In genomic region chr17:10286324-10286723, GRCh38 we compare ENCODE assay signal across 15 cellular contexts.
"Had no signal": no experiment of that assay in that cellular context is flagged by ENCODE, and none has a peak within 500 bp of the region (broad histone marks: within the 10 kb centered on the region; RNA-seq: fewer than 3 reads in every experiment).

No MANE protein-coding gene starts in this region.

- H3K9me3 Mint-ChIP-seq: activated naive CD4-positive, alpha-beta T cell treated with anti-CD3 and anti-CD28 coated beads, Interleukin-2, amount 50 U/mL, for 24 hours; activated T-cell treated with anti-CD3 and anti-CD28 coated beads, Interleukin-2, amount 50 U/mL, for 24 hours; central memory CD8-positive, alpha-beta T cell; natural killer cell; stimulated activated naive CD8-positive, alpha-beta T cell treated with anti-CD3 and anti-CD28 coated beads, Interleukin-15, amount 100 ng/mL, for 72 hours had no signal

- H3K4me3 ChIP-seq: adrenal gland, gastroesophageal sphincter, left ventricle myocardium inferior, skin epidermis, upper lobe of left lung had no signal

- H3K4me3 Mint-ChIP-seq: activated naive CD4-positive, alpha-beta T cell treated with anti-CD3 and anti-CD28 coated beads, Interleukin-2, amount 50 U/mL, for 24 hours; activated T-cell treated with anti-CD3 and anti-CD28 coated beads, Interleukin-2, amount 50 U/mL, for 24 hours; central memory CD8-positive, alpha-beta T cell; natural killer cell; stimulated activated naive CD8-positive, alpha-beta T cell treated with anti-CD3 and anti-CD28 coated beads, Interleukin-15, amount 100 ng/mL, for 72 hours had no signal

- H3K4me1 ChIP-seq: adrenal gland, gastroesophageal sphincter, left ventricle myocardium inferior had no signal

- DNase-seq: activated CD4-positive, alpha-beta T cell treated with anti-CD3 and anti-CD28 coated beads for 1 hour; activated CD4-positive, alpha-beta T cell treated with anti-CD3 and anti-CD28 coated beads, Interleukin-2, amount 50 U/mL, for 48 hours; activated T-cell treated with anti-CD3 and anti-CD28 coated beads, Interleukin-2, amount 50 U/mL, for 24 hours; adrenal gland; effector CD8-positive, alpha-beta T cell; left ventricle myocardium inferior; mesenchymal stem cell; natural killer cell; nucleus accumbens; stimulated activated naive CD8-positive, alpha-beta T cell treated with anti-CD3 and anti-CD28 coated beads, Interleukin-15, amount 100 ng/mL, for 72 hours; upper lobe of left lung had no signal

- H3K27ac Mint-ChIP-seq: activated naive CD4-positive, alpha-beta T cell treated with anti-CD3 and anti-CD28 coated beads, Interleukin-2, amount 50 U/mL, for 24 hours; activated T-cell treated with anti-CD3 and anti-CD28 coated beads, Interleukin-2, amount 50 U/mL, for 24 hours; natural killer cell; stimulated activated naive CD8-positive, alpha-beta T cell treated with anti-CD3 and anti-CD28 coated beads, Interleukin-15, amount 100 ng/mL, for 72 hours had no signal

- H3K27ac ChIP-seq: adrenal gland, gastroesophageal sphincter, left ventricle myocardium inferior, skin epidermis, upper lobe of left lung had no signal

- H3K36me3 ChIP-seq: adrenal gland, gastroesophageal sphincter, left ventricle myocardium inferior, upper lobe of left lung had no signal

- H3K27me3 ChIP-seq: upper lobe of left lung had no signal

- H3K9me3 ChIP-seq: adrenal gland, gastroesophageal sphincter, upper lobe of left lung had no signal

- H3K36me3 Mint-ChIP-seq: activated naive CD4-positive, alpha-beta T cell treated with anti-CD3 and anti-CD28 coated beads, Interleukin-2, amount 50 U/mL, for 24 hours; natural killer cell had no signal

- ATAC-seq: gastroesophageal sphincter; natural killer cell; stimulated activated naive CD8-positive, alpha-beta T cell treated with anti-CD3 and anti-CD28 coated beads, Interleukin-15, amount 100 ng/mL, for 72 hours had no signal

- H3K4me1 Mint-ChIP-seq: activated naive CD4-positive, alpha-beta T cell treated with anti-CD3 and anti-CD28 coated beads, Interleukin-2, amount 50 U/mL, for 24 hours; central memory CD8-positive, alpha-beta T cell; natural killer cell; stimulated activated naive CD8-positive, alpha-beta T cell treated with anti-CD3 and anti-CD28 coated beads, Interleukin-15, amount 100 ng/mL, for 72 hours had no signal
